Comparison of ENCODE assay signal across 25 cellular contexts in the genomic region with DNA sequence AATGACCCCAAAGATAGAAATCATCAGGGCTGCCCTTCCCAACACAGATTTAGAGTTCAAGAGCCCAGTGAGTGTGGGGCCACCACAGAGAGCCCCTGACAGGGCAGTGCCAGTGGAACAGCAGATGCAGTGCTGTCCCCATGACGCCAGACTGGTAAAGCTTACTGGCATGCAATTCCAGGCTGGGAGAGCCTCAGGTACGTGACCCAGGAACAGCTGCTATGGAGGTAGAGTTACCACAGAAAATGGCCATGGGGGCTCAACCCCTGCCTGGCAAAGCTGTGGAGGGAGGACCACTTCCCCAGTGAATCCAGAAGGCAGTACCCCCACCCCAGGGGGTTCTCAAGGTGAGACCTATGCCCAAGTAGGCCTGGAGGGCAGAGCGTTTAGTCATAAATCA.
"Had no signal": no experiment of that assay in that cellular context is flagged by ENCODE, and none has a peak within 500 bp of the region (broad histone marks: within the 10 kb centered on the region; RNA-seq: fewer than 3 reads in every experiment).

No MANE protein-coding gene starts in this region.

- H3K27me3 Mint-ChIP-seq: dendritic cell treated with granulocyte-macrophage colony-stimulating factor and Interleukin-4, amounts not matched to agents 40 ng/mL and 50 ng/mL, for 4 days; effector memory CD8-positive, alpha-beta T cell had no signal

- H3K27ac Mint-ChIP-seq: dendritic cell treated with granulocyte-macrophage colony-stimulating factor and Interleukin-4, amounts not matched to agents 40 ng/mL and 50 ng/mL, for 4 days; effector memory CD8-positive, alpha-beta T cell; endodermal cell had no signal

- H3K4me1 ChIP-seq: colonic mucosa, esophagus squamous epithelium, foreskin keratinocyte, gastrocnemius medialis, gastroesophageal sphincter, heart left ventricle, heart right ventricle had no signal

- H3K4me3 Mint-ChIP-seq: dendritic cell treated with granulocyte-macrophage colony-stimulating factor and Interleukin-4, amounts not matched to agents 40 ng/mL and 50 ng/mL, for 4 days; effector memory CD8-positive, alpha-beta T cell; endodermal cell had no signal

- ATAC-seq: effector memory CD8-positive, alpha-beta T cell; esophagus mucosa; foreskin keratinocyte; gastrocnemius medialis; gastroesophageal sphincter; heart left ventricle; heart right ventricle had no signal

- H3K27me3 ChIP-seq: colonic mucosa, dorsolateral prefrontal cortex, esophagus muscularis mucosa, esophagus squamous epithelium, foreskin keratinocyte, gastrocnemius medialis, gastroesophageal sphincter, heart left ventricle, heart right ventricle had no signal

- H3K4me3 ChIP-seq: colonic mucosa, coronary artery, dorsolateral prefrontal cortex, esophagus muscularis mucosa, esophagus squamous epithelium, gastrocnemius medialis, gastroesophageal sphincter, heart left ventricle, heart right ventricle had no signal

- H3K27ac ChIP-seq: colonic mucosa, coronary artery, dorsolateral prefrontal cortex, epithelial cell of prostate, esophagus muscularis mucosa, esophagus squamous epithelium, foreskin keratinocyte, gastrocnemius medialis, gastroesophageal sphincter, heart left ventricle, heart right ventricle had no signal

- DNase-seq: colonic mucosa; cortex of kidney; dermis blood vessel endothelial cell; dorsolateral prefrontal cortex; effector CD4-positive, alpha-beta T cell; effector CD8-positive, alpha-beta T cell; effector memory CD4-positive, alpha-beta T cell; effector memory CD8-positive, alpha-beta T cell; endodermal cell; erythroblast; esophagus squamous epithelium; foreskin fibroblast; foreskin keratinocyte; foreskin melanocyte; gastrocnemius medialis; glutamatergic neuron; head of caudate nucleus; heart left ventricle; heart right ventricle had no signal

- H3K36me3 ChIP-seq: colonic mucosa, esophagus muscularis mucosa, esophagus squamous epithelium, gastrocnemius medialis, gastroesophageal sphincter, heart left ventricle, heart right ventricle had no signal

- H3K9me3 ChIP-seq: colonic mucosa, gastrocnemius medialis, heart left ventricle had no signal
